Comparison of ENCODE assay signal across 8 cellular contexts in the genomic region with DNA sequence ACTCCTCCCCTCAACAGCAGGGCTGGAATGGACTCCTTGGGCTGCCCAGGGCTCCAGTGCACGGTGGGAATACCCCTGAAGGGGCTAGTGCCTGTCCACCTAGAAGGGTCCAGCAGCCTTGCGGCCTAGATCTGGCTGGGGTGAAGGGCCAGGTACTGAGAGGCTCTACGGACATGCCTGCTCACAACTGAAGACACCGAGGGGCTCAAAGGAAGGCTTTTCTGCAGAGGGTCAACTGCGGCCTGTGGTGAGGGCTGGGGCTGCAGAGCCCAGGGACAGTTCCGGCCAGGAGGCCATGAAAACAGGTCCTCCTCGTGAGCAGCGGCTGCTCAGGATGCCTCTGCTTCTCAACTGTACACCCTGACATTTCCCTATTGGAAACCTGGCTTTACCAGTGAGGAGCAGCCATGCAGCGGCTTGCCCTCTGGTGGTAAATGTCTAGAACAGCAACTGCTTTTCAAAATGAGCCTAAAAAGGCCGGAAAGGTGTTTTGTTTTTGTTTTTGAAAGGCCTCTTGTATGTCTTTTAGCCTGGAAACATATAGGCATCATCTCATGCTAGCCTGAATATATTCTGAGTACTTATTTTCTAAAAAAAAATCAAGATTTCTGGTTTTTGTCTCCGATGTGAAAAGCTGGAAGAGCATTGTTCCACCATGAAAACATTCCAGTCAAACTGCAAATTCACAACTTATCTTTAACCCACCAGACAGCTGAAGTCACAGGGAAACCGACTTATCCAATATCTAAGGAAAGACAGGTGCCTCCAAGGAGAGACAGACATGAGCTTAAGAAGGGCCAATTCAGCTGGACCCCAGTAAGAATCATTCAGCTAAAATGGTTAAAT.
A peak's percentile ranks its signal among the peaks of the same experiment; 100 is the strongest.
DNase-seq lines count a peak whose midpoint lies in the region; ATAC-seq and TF ChIP-seq lines count a peak whose summit lies in the region.

No MANE protein-coding gene starts in this region.

- H3K4me3 ChIP-seq in fibroblast of villous mesenchyme (ENCODE audit: low read depth, low read length) (no peak overlapping the region), neutrophil (ENCODE audit: low read depth in 1 of 2, low read length in 1 of 2) (no peak overlapping the region)

- H3K27ac ChIP-seq in neutrophil, result no peak overlapping the region

- H3K4me1 ChIP-seq in neutrophil (ENCODE audit: control insufficient read depth in 1 of 2, insufficient read depth in 1 of 2, low read depth in 1 of 2, low read length in 1 of 2), result peaks cover 0 to 8% of the 10 kb centered on the region in 2 experiments

- TF ChIP-seq CTCF in fibroblast of villous mesenchyme (IDR thresholded peaks at IDR 0.05; ENCODE audit: insufficient read depth, low read depth, low read length) (peak; percentile 91), neutrophil (IDR thresholded peaks at IDR 0.05) (peak; percentile 69)

- H3K27me3 ChIP-seq in neutrophil, result peaks cover 31% of the 10 kb centered on the region

- no peak for ATAC-seq in GM19035 (IDR thresholded peaks at IDR 0.05; ENCODE audit: unreplicated experiment)

- in situ Hi-C loops in ACHN (cut with HindIII; ENCODE audit: low pct_ligation_motif_present, low pct_unique_long_range_greater_than_20kb, low sequenced_read_pairs), result no loop called here

- no peaks in the 10 kb centered on the region for H3K36me3 ChIP-seq in neutrophil

- DNase-seq in ACHN (peak; percentile 57), EL (peak; percentile 58), NCI-H2171 (lab: John Stamatoyannopoulos, UW) (peak; percentile 67), fibroblast of villous mesenchyme (ENCODE audit: low read depth) (peak; percentile 66), T-helper 9 cell (no peak)
- peak; percentile 73 for DNase-seq in activated CD8-positive, alpha-beta memory T cell treated with anti-CD3 and anti-CD28 coated beads for 24 hours

- no peaks in the 10 kb centered on the region for H3K9me3 ChIP-seq in neutrophil
